Comparison of ENCODE assay signal across 32 cellular contexts in genomic region chr15:89725064-89725463, GRCh38. TPM values are rescaled to one million over a fixed set of nuclear protein-coding genes. Genes with fewer than 3 reads are reported as not detected.
"Had no signal": no experiment of that assay in that cellular context is flagged by ENCODE, and none has a peak within 500 bp of the region (broad histone marks: within the 10 kb centered on the region; RNA-seq: fewer than 3 reads in every experiment).

No MANE protein-coding gene starts in this region.

- H3K9me3 ChIP-seq: colonic mucosa, esophagus muscularis mucosa, gastrocnemius medialis, gastroesophageal sphincter had no signal

- H3K79me2 ChIP-seq: hepatocyte had no signal

- H3K4me1 ChIP-seq: colonic mucosa, foreskin keratinocyte had no signal

- H3K4me2 ChIP-seq: hepatocyte had no signal

- H3K4me3 ChIP-seq: colonic mucosa, coronary artery, dorsolateral prefrontal cortex, esophagus muscularis mucosa, esophagus squamous epithelium, gastrocnemius medialis, gastroesophageal sphincter, heart left ventricle, heart right ventricle, hepatocyte had no signal

- H3K27ac ChIP-seq: colonic mucosa, coronary artery, dorsolateral prefrontal cortex, epithelial cell of prostate, esophagus muscularis mucosa, esophagus squamous epithelium, foreskin keratinocyte, gastrocnemius medialis, gastroesophageal sphincter, heart left ventricle, heart right ventricle, hepatocyte had no signal

- H3K27me3 ChIP-seq: colonic mucosa, dorsolateral prefrontal cortex, gastrocnemius medialis, gastroesophageal sphincter, hepatocyte had no signal

- H2AFZ ChIP-seq: hepatocyte had no signal

- DNase-seq: colonic mucosa; cortex of kidney; dermis blood vessel endothelial cell; dorsolateral prefrontal cortex; effector CD4-positive, alpha-beta T cell; effector CD8-positive, alpha-beta T cell; effector memory CD4-positive, alpha-beta T cell; effector memory CD8-positive, alpha-beta T cell; endodermal cell; erythroblast; esophagus squamous epithelium; foreskin fibroblast; foreskin keratinocyte; foreskin melanocyte; gastrocnemius medialis; glutamatergic neuron; heart left ventricle; heart right ventricle had no signal

- ATAC-seq: effector memory CD8-positive, alpha-beta T cell; esophagus mucosa; foreskin keratinocyte; gastrocnemius medialis; gastroesophageal sphincter; heart left ventricle; heart right ventricle had no signal

- H3K36me3 ChIP-seq: colonic mucosa, esophagus muscularis mucosa, esophagus squamous epithelium, gastrocnemius medialis, gastroesophageal sphincter, heart left ventricle, heart right ventricle had no signal

- FAIRE-seq: endometrium, endothelial cell of umbilical vein, frontal cortex had no signal

RNA-seq across cellular contexts. Expression of gene MESP1, which starts 26.0 kb away (rescaled TPM):
- polyA plus RNA-seq: fibroblast of lung had no signal

RNA-seq across cellular contexts. Expression of gene WDR93, which starts 34.5 kb away (rescaled TPM):
- total RNA-seq: dermis blood vessel endothelial cell, dermis microvascular lymphatic vessel endothelial cell, endothelial cell of umbilical vein, epithelial cell of proximal tubule, esophagus mucosa, esophagus squamous epithelium, fibroblast of villous mesenchyme, foreskin keratinocyte, gastrocnemius medialis, glomerular endothelial cell had no signal
- polyA plus RNA-seq: foreskin keratinocyte, hepatocyte had no signal

RNA-seq across cellular contexts. Expression of gene PLIN1, which starts 45.9 kb away (rescaled TPM):
- total RNA-seq: dermis microvascular lymphatic vessel endothelial cell, endothelial cell of umbilical vein had no signal

RNA-seq across cellular contexts. Expression of gene MESP2, which starts 51.1 kb away (rescaled TPM):
- total RNA-seq: dermis blood vessel endothelial cell, dermis microvascular lymphatic vessel endothelial cell, esophagus muscularis mucosa, frontal cortex, gastrocnemius medialis, gastroesophageal sphincter, glomerular endothelial cell had no signal
- polyA plus RNA-seq: fibroblast of lung, hepatocyte had no signal
